ENCODE assay signal across 16 cellular contexts in the genomic region with DNA sequence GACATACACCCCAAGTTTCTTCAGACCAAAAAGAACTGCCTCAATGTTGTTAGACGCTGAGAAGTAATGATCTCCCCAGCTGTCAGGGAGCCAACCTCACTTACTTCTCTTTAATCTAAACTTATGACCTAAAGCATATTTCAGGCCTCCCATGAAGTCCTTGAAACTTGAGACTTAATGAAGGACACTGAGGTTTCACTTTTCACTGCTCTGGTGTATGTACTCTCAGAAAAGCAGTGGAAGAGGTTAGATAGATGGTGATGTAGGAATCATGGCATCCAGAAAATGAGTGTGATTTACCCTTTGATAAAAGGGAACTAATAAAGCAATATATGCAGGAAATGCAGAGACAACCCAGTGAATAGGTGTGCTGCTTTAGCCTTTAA.
DNase-seq lines count a peak whose midpoint lies in the region; ATAC-seq and TF ChIP-seq lines count a peak whose summit lies in the region.
"Had no signal": no experiment of that assay in that cellular context is flagged by ENCODE, and none has a peak within 500 bp of the region (broad histone marks: within the 10 kb centered on the region; RNA-seq: fewer than 3 reads in every experiment).

No MANE protein-coding gene starts in this region.

- TF ChIP-seq CTCF in AG10803 (conservative IDR thresholded peaks at IDR 0.05; ENCODE audit: low read length) = no peak
- TF ChIP-seq CTCF in SK-N-SH (IDR thresholded peaks at IDR 0.05) = no peak
- TF ChIP-seq CTCF in gastrocnemius medialis (IDR thresholded peaks at IDR 0.05 in 4 of 5, conservative IDR thresholded peaks at IDR 0.05 in 1 of 5) = no peak

- H3K9me3 ChIP-seq in SK-N-SH = no peaks in the 10 kb centered on the region
- no peaks in the 10 kb centered on the region for H3K9me3 ChIP-seq in gastrocnemius medialis
- H3K9me3 ChIP-seq: body of pancreas had no signal

- no peaks in the 10 kb centered on the region for H3K36me3 Mint-ChIP-seq in activated CD4-positive, alpha-beta T cell treated with anti-CD3 and anti-CD28 coated beads, Interleukin-2, amount 10 ng/mL, durations not matched to agents 24 days and 14 days (ENCODE audit: low read depth)
- H3K36me3 Mint-ChIP-seq: activated CD8-positive, alpha-beta memory T cell treated with anti-CD3 and anti-CD28 coated beads, Interleukin-2, amount 10 ng/mL, durations not matched to agents 7 days and 5 days; memory B cell had no signal

- no peaks in the 10 kb centered on the region for H3K79me2 ChIP-seq in SK-N-SH (ENCODE audit: insufficient read depth)

- 0% methylated on average over 1 of the region's 1 CpG for WGBS in SK-N-SH (ENCODE audit: low lambda C conversion rate)

- TF ChIP-seq EP300 in SK-N-SH (IDR thresholded peaks at IDR 0.05; ENCODE audit: borderline replicate concordance in 1 of 2, low read depth in 1 of 2, low read length in 1 of 2) = peak in 1 of 2 experiments; percentile 15; a peak in 1 of 4 replicates

- no peaks in the 10 kb centered on the region for H3F3A ChIP-seq in SK-N-SH (replicated peaks; ENCODE audit: insufficient read depth)

- peaks cover 0 to 1% of the 10 kb centered on the region in 2 experiments for H3K36me3 ChIP-seq in SK-N-SH (replicated peaks in 1 of 2; ENCODE audit: control insufficient read depth in 1 of 2, insufficient read depth in 2 of 2, low read length in 1 of 2)
- H3K36me3 ChIP-seq in gastrocnemius medialis = no peaks in the 10 kb centered on the region

- H3K4me2 ChIP-seq in SK-N-SH = peak overlapping the region; percentile 50

- H3K27me3 ChIP-seq in SK-N-SH (ENCODE audit: insufficient read depth) (0 out of 2 replicates have a peak, but pooled peaks cover 16% of the 10 kb centered on the region), gastrocnemius medialis (no peaks in the 10 kb centered on the region)
- H3K27me3 ChIP-seq: body of pancreas had no signal

- H3K9ac ChIP-seq in SK-N-SH = no peak overlapping the region

- TF ChIP-seq RAD21 in SK-N-SH (IDR thresholded peaks at IDR 0.05; ENCODE audit: low read length) = no peak

- H3K4me3 ChIP-seq in AG10803 (ENCODE audit: low read length) (peak overlapping the region; percentile 21), SK-N-SH (ENCODE audit: low read depth in 2 of 2, low read length in 1 of 2) (peak overlapping the region in 1 of 2 experiments; percentile 26; a peak in 2 of 4 replicates), gastrocnemius medialis (no peak overlapping the region)
- H3K4me3 ChIP-seq: body of pancreas had no signal

- no peak for TF ChIP-seq POLR2A in gastrocnemius medialis (IDR thresholded peaks at IDR 0.05)

- intact Hi-C loops in gastrocnemius medialis (cut with DNase I; ENCODE audit: low total_unique reads) = no loop called here
- intact Hi-C loops in activated CD4-positive, alpha-beta T cell treated with anti-CD3 and anti-CD28 coated beads, Interleukin-2, amount 10 ng/mL, durations not matched to agents 24 days and 14 days (cut with micrococcal nuclease) = no loop called here

- H3K4me3 Mint-ChIP-seq in activated CD4-positive, alpha-beta T cell treated with anti-CD3 and anti-CD28 coated beads, Interleukin-2, amount 10 ng/mL, durations not matched to agents 24 days and 14 days = no peak overlapping the region
- H3K4me3 Mint-ChIP-seq: activated B cell treated with CpG ODN at 0.5 μM for 24 hours; activated CD8-positive, alpha-beta memory T cell treated with anti-CD3 and anti-CD28 coated beads, Interleukin-2, amount 10 ng/mL, durations not matched to agents 7 days and 5 days; memory B cell had no signal

- H3K27me3 Mint-ChIP-seq in activated CD4-positive, alpha-beta T cell treated with anti-CD3 and anti-CD28 coated beads, Interleukin-2, amount 10 ng/mL, durations not matched to agents 24 days and 14 days = peaks cover 13% of the 10 kb centered on the region
- H3K27me3 Mint-ChIP-seq: activated B cell treated with CpG ODN at 0.5 μM for 24 hours had no signal

- in situ Hi-C loops in gastrocnemius medialis (cut with MboI; ENCODE audit: low sequenced_read_pairs in 4 of 4) = no loop called here

- no peak overlapping the region; the same call in 1 of the 2 replicates for H2AFZ ChIP-seq in SK-N-SH (ENCODE audit: low read depth)

- POLR2A ChIA-PET in SK-N-SH (lab: Yijun Ruan, JAX) = no interaction called here

- H3K27ac ChIP-seq in SK-N-SH (ENCODE audit: low read depth in 2 of 2, low read length in 1 of 2) = peak overlapping the region in 1 of 2 experiments; percentile 99; a peak in 2 of 4 replicates
- peak overlapping the region; percentile 30 to 59 (median 42) for H3K27ac ChIP-seq in gastrocnemius medialis
- H3K27ac ChIP-seq in caudate nucleus (ENCODE audit: low read depth, low read length) = no peak overlapping the region

- peaks cover 3% of the 10 kb centered on the region for H3K4me1 Mint-ChIP-seq in activated CD4-positive, alpha-beta T cell treated with anti-CD3 and anti-CD28 coated beads, Interleukin-2, amount 10 ng/mL, durations not matched to agents 24 days and 14 days
- H3K4me1 Mint-ChIP-seq: activated B cell treated with CpG ODN at 0.5 μM for 24 hours, memory B cell had no signal

- ATAC-seq in gastrocnemius medialis = no peak
- ATAC-seq: activated CD8-positive, alpha-beta memory T cell treated with anti-CD3 and anti-CD28 coated beads, Interleukin-2, amount 10 ng/mL, durations not matched to agents 7 days and 5 days; Panc1 had no signal

- CTCF ChIA-PET in SK-N-SH (lab: Yijun Ruan, JAX) = no interaction called here

- DNase-seq in AG10803 (ENCODE audit: low read depth) (peak; percentile 2), SK-N-SH (no peak), left kidney (ENCODE audit: low read depth, low spot score) (peak; percentile 62), gastrocnemius medialis (no peak), caudate nucleus (lab: John Stamatoyannopoulos, UW) (no peak), T-helper 1 cell (no peak), activated gamma-delta T cell (lab: John Stamatoyannopoulos, UW) (no peak)
- DNase-seq in activated CD4-positive, alpha-beta T cell treated with anti-CD3 and anti-CD28 coated beads, Interleukin-2, amount 10 ng/mL, durations not matched to agents 24 days and 14 days = no peak
- DNase-seq: activated B cell treated with CpG ODN at 0.5 μM for 24 hours; activated CD8-positive, alpha-beta memory T cell treated with anti-CD3 and anti-CD28 coated beads, Interleukin-2, amount 10 ng/mL, durations not matched to agents 7 days and 5 days; NCI-H187 treated with DMSO at 0.1 percent for 48 hours; NCI-H69; occipital lobe had no signal

- no peaks in the 10 kb centered on the region for H3K9me2 ChIP-seq in SK-N-SH

- no peak overlapping the region for H3K27ac Mint-ChIP-seq in activated CD4-positive, alpha-beta T cell treated with anti-CD3 and anti-CD28 coated beads, Interleukin-2, amount 10 ng/mL, durations not matched to agents 24 days and 14 days
- H3K27ac Mint-ChIP-seq: activated B cell treated with CpG ODN at 0.5 μM for 24 hours; activated CD8-positive, alpha-beta memory T cell treated with anti-CD3 and anti-CD28 coated beads, Interleukin-2, amount 10 ng/mL, durations not matched to agents 7 days and 5 days; memory B cell had no signal

- H4K20me1 ChIP-seq in SK-N-SH (ENCODE audit: insufficient read depth) = no peaks in the 10 kb centered on the region

- H3K4me1 ChIP-seq in SK-N-SH (ENCODE audit: control insufficient read depth in 1 of 2, insufficient read depth in 2 of 2, low read depth in 1 of 2, low read length in 1 of 2) = peaks cover 0 to 56% of the 10 kb centered on the region in 2 experiments; a peak in 2 of 4 replicates
- H3K4me1 ChIP-seq in gastrocnemius medialis = peaks cover 20 to 31% of the 10 kb centered on the region in 2 donors

- H3K9me3 Mint-ChIP-seq in activated CD4-positive, alpha-beta T cell treated with anti-CD3 and anti-CD28 coated beads, Interleukin-2, amount 10 ng/mL, durations not matched to agents 24 days and 14 days = no peaks in the 10 kb centered on the region
- H3K9me3 Mint-ChIP-seq: activated B cell treated with CpG ODN at 0.5 μM for 24 hours, memory B cell had no signal

TF ChIP-seq in SK-N-SH, 30 proteins besides CTCF, POLR2A, EP300 and RAD21 (continues in another document):
- TF ChIP-seq MEF2A (IDR thresholded peaks at IDR 0.05; ENCODE audit: borderline replicate concordance, low read depth) (no peak), FOXJ3 (CRISPR knock-in tag; IDR thresholded peaks at IDR 0.05) (no peak), SMC3 (IDR thresholded peaks at IDR 0.05; ENCODE audit: low read depth, low read length) (no peak), GABPA (IDR thresholded peaks at IDR 0.05; ENCODE audit: low read depth) (no peak), TAF1 (IDR thresholded peaks at IDR 0.05; ENCODE audit: borderline replicate concordance, low read depth, low read length) (no peak)
- TF ChIP-seq, protein P1, sequence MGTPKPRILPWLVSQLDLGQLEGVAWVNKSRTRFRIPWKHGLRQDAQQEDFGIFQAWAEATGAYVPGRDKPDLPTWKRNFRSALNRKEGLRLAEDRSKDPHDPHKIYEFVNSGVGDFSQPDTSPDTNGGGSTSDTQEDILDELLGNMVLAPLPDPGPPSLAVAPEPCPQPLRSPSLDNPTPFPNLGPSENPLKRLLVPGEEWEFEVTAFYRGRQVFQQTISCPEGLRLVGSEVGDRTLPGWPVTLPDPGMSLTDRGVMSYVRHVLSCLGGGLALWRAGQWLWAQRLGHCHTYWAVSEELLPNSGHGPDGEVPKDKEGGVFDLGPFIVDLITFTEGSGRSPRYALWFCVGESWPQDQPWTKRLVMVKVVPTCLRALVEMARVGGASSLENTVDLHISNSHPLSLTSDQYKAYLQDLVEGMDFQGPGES (IDR thresholded peaks at IDR 0.05; ENCODE audit: low read depth, low read length) = no peak

Comparison
In these comparisons a context has a peak if more than half of its experiments do, and no peak if none do; other contexts are left out.
1. DNase-seq: peak in AG10803 (single experiment) and left kidney (single experiment); none in SK-N-SH (single experiment), gastrocnemius medialis (0 of 2), caudate nucleus (0 of 61), T-helper 1 cell (0 of 5), activated CD4-positive, alpha-beta T cell treated with anti-CD3 and anti-CD28 coated beads, Interleukin-2, amount 10 ng/mL, durations not matched to agents 24 days and 14 days (single experiment) and activated gamma-delta T cell (single experiment).